7 cellular contexts compared by ENCODE assay signal in the genomic region with DNA sequence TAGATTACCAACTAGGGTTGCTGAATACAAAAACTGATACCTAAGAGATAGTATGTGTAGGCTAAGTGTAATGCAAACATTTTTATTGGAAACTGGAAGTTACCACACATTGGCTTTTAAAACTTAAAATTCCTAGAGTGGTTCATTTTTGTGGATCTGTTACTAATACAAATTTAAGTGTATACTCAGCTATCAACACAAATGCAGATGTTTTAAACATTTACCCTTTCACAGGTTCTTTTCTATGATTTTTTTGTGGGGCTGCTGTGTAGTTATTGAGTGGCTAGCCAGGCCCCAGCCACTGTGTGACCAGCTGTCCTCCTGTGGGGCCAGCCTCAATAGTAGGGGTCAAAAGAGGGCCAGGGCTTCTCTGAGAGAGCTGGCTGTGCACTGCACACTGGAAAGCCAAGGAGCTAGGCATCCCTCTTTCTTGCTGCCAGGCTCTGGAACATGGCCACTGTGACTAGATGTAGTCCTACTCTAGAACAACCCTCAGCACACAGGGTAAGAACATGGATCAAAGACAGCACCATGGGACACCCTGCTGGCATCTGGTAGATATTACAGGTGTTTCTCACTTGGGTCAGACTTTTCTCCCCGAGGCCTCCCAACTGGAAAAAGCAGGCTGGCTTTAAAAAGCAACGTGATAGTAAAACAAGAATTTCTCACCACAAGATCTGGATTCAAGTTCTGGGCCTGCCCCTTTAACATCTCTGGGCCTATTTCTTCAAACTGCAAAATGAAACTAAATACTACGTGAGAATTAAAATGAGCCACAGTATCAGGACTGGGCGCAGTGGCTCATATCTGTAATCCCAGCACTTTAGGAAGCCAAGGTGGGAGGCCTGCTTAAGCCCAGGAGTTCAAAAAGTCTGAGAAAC. TPM values are rescaled to one million over a fixed set of nuclear protein-coding genes. Genes with fewer than 3 reads are reported as not detected.
DNase-seq lines count a peak whose midpoint lies in the region; ATAC-seq and TF ChIP-seq lines count a peak whose summit lies in the region.

No MANE protein-coding gene starts in this region.

- no peaks in the 10 kb centered on the region for H3K9me3 Mint-ChIP-seq in activated CD4-positive, alpha-beta T cell treated with anti-CD3 and anti-CD28 coated beads, Interleukin-2, amount 10 ng/mL, durations not matched to agents 7 days and 5 days
- no peaks in the 10 kb centered on the region for H3K9me3 Mint-ChIP-seq in effector memory CD8-positive, alpha-beta T cell
- H3K9me3 Mint-ChIP-seq in stimulated activated naive B cell treated with anti-CD40 and anti-IgM and Interleukin-4, amounts not matched to agents 10 μg/mL and 1 μg/mL and 100 μg/mL, for 72 hours: no peaks in the 10 kb centered on the region

- H4K91ac ChIP-seq in mesenchymal stem cell (ENCODE audit: low read length): peak overlapping the region; percentile 45

- H2AFZ ChIP-seq in mesenchymal stem cell (ENCODE audit: low read depth, low read length): no peak overlapping the region

- H3K27me3 ChIP-seq in mesenchymal stem cell (ENCODE audit: control insufficient read depth in 1 of 2, insufficient read depth in 1 of 2, low read length in 2 of 2): no peaks in the 10 kb centered on the region

- H3K27ac Mint-ChIP-seq in activated CD4-positive, alpha-beta T cell treated with anti-CD3 and anti-CD28 coated beads, Interleukin-2, amount 10 ng/mL, durations not matched to agents 7 days and 5 days: no peak overlapping the region
- H3K27ac Mint-ChIP-seq in effector memory CD8-positive, alpha-beta T cell: peak overlapping the region; percentile 84 to 89
- H3K27ac Mint-ChIP-seq in stimulated activated naive B cell treated with anti-CD40 and anti-IgM and Interleukin-4, amounts not matched to agents 10 μg/mL and 1 μg/mL and 100 μg/mL, for 72 hours: peak overlapping the region; percentile 37

- no peaks in the 10 kb centered on the region for H3K27me3 Mint-ChIP-seq in activated CD4-positive, alpha-beta T cell treated with anti-CD3 and anti-CD28 coated beads, Interleukin-2, amount 10 ng/mL, durations not matched to agents 7 days and 5 days
- no peaks in the 10 kb centered on the region for H3K27me3 Mint-ChIP-seq in effector memory CD8-positive, alpha-beta T cell
- H3K27me3 Mint-ChIP-seq in stimulated activated naive B cell treated with anti-CD40 and anti-IgM and Interleukin-4, amounts not matched to agents 10 μg/mL and 1 μg/mL and 100 μg/mL, for 72 hours: no peaks in the 10 kb centered on the region

- peaks cover 37% of the 10 kb centered on the region for H3K36me3 Mint-ChIP-seq in activated CD4-positive, alpha-beta T cell treated with anti-CD3 and anti-CD28 coated beads, Interleukin-2, amount 10 ng/mL, durations not matched to agents 7 days and 5 days (ENCODE audit: low read depth)
- H3K36me3 Mint-ChIP-seq in effector memory CD8-positive, alpha-beta T cell (ENCODE audit: insufficient read depth): peaks cover 14% of the 10 kb centered on the region
- peaks cover 5 to 15% of the 10 kb centered on the region in 2 donors for H3K36me3 Mint-ChIP-seq in stimulated activated naive B cell treated with anti-CD40 and anti-IgM and Interleukin-4, amounts not matched to agents 10 μg/mL and 1 μg/mL and 100 μg/mL, for 72 hours

- peaks cover 4 to 40% of the 10 kb centered on the region in 2 experiments for H3K36me3 ChIP-seq in mesenchymal stem cell (ENCODE audit: control insufficient read depth in 1 of 2, insufficient read depth in 2 of 2, low read depth in 1 of 2, low read length in 2 of 2)

- in situ Hi-C loops in GM13977 (cut with MboI; ENCODE audit: low pct_unique_long_range_greater_than_20kb, low sequenced_read_pairs, unreplicated experiment): loop anchor here (10.0 kb wide), 1 partner anchor 101 kb away; no protein-coding TSS in a partner anchor

- H3K27ac ChIP-seq in mesenchymal stem cell (ENCODE audit: low read length, poor library complexity, severe bottlenecking): peak overlapping the region; percentile 8

- H3K4ac ChIP-seq in mesenchymal stem cell (ENCODE audit: low read depth in 1 of 2, low read length in 2 of 2): no peak overlapping the region

- peaks cover 65% of the 10 kb centered on the region for H3K4me1 Mint-ChIP-seq in activated CD4-positive, alpha-beta T cell treated with anti-CD3 and anti-CD28 coated beads, Interleukin-2, amount 10 ng/mL, durations not matched to agents 7 days and 5 days
- peaks cover 15 to 23% of the 10 kb centered on the region in 2 donors for H3K4me1 Mint-ChIP-seq in effector memory CD8-positive, alpha-beta T cell (ENCODE audit: low read depth in 2 of 2)
- H3K4me1 Mint-ChIP-seq in stimulated activated naive B cell treated with anti-CD40 and anti-IgM and Interleukin-4, amounts not matched to agents 10 μg/mL and 1 μg/mL and 100 μg/mL, for 72 hours: peaks cover 16 to 41% of the 10 kb centered on the region in 2 donors

- CTCF ChIA-PET in activated CD4-positive, alpha-beta T cell treated with anti-CD3 and anti-CD28 coated beads, Interleukin-2, amount 10 ng/mL, durations not matched to agents 7 days and 5 days (lab: Charles Lee): interaction anchor here (0.5 to 3.8 kb wide), 6 partner anchors 12 to 1165 kb away, joined by 3 to 15 read pairs (median 4); a partner anchor contains a TSS

- H2BK5ac ChIP-seq in mesenchymal stem cell (ENCODE audit: low read depth, low read length, poor library complexity, severe bottlenecking): no peak overlapping the region

- H3K4me3 ChIP-seq in mesenchymal stem cell (ENCODE audit: insufficient read depth in 1 of 2, low read depth in 1 of 2, low read length in 2 of 2): no peak overlapping the region

- DNase-seq in GM13977 (ENCODE audit: low spot score): peak; percentile 61
- peak; percentile 76 to 85 for DNase-seq in NCI-H526 (lab: John Stamatoyannopoulos, UW)
- DNase-seq in activated CD4-positive, alpha-beta T cell treated with anti-CD3 and anti-CD28 coated beads, Interleukin-2, amount 10 ng/mL, durations not matched to agents 7 days and 5 days: peak; percentile 62
- peak; percentile 44 to 55 (median 45) for DNase-seq in effector memory CD8-positive, alpha-beta T cell
- DNase-seq in mesenchymal stem cell: peak; percentile 88
- peak; percentile 44 for DNase-seq in stimulated activated naive B cell treated with anti-CD40 and anti-IgM and Interleukin-4, amounts not matched to agents 10 μg/mL and 1 μg/mL and 100 μg/mL, for 72 hours

- H2BK120ac ChIP-seq in mesenchymal stem cell (ENCODE audit: low read depth, low read length): no peak overlapping the region

- POLR2A ChIA-PET in activated CD4-positive, alpha-beta T cell treated with anti-CD3 and anti-CD28 coated beads, Interleukin-2, amount 10 ng/mL, durations not matched to agents 7 days and 5 days (lab: Charles Lee): interaction anchor here (1.8 kb wide), 1 partner anchor 12 kb away, joined by 8 read pairs; a partner anchor contains a TSS

- peak; percentile 62 for TF ChIP-seq CTCF in GM13977 (IDR thresholded peaks at IDR 0.05; ENCODE audit: extremely low read depth, insufficient read depth, missing control alignments)

- no peak overlapping the region for H4K8ac ChIP-seq in mesenchymal stem cell (ENCODE audit: low read length)

- peak overlapping the region in 1 of 2 experiments; percentile 76 for H3K18ac ChIP-seq in mesenchymal stem cell (ENCODE audit: low read depth in 1 of 2, low read length in 2 of 2)

- H3K4me2 ChIP-seq in mesenchymal stem cell (ENCODE audit: low read length, poor library complexity, severe bottlenecking): no peak overlapping the region

- peak overlapping the region; percentile 77 for H3K9ac ChIP-seq in mesenchymal stem cell (ENCODE audit: low read length)

- no peak overlapping the region for H3K23ac ChIP-seq in mesenchymal stem cell (ENCODE audit: low read length in 2 of 2)

- H3K4me3 Mint-ChIP-seq in activated CD4-positive, alpha-beta T cell treated with anti-CD3 and anti-CD28 coated beads, Interleukin-2, amount 10 ng/mL, durations not matched to agents 7 days and 5 days: peak overlapping the region; percentile 3
- H3K4me3 Mint-ChIP-seq in effector memory CD8-positive, alpha-beta T cell: peak overlapping the region; percentile 18 to 41
- H3K4me3 Mint-ChIP-seq in stimulated activated naive B cell treated with anti-CD40 and anti-IgM and Interleukin-4, amounts not matched to agents 10 μg/mL and 1 μg/mL and 100 μg/mL, for 72 hours: no peak overlapping the region

- peak overlapping the region; percentile 89 for H2AK5ac ChIP-seq in mesenchymal stem cell (ENCODE audit: low read length, severe bottlenecking)

- no peak overlapping the region for H2BK15ac ChIP-seq in mesenchymal stem cell (ENCODE audit: low read depth, poor library complexity, severe bottlenecking)

- no peak overlapping the region for H3K14ac ChIP-seq in mesenchymal stem cell (ENCODE audit: low read length in 2 of 2)

- peak; percentile 76 for ATAC-seq in HG03354 (IDR thresholded peaks at IDR 0.05; ENCODE audit: poor library complexity, severe bottlenecking, unreplicated experiment)
- peak; percentile 87 for ATAC-seq in effector memory CD8-positive, alpha-beta T cell (replicated peaks)
- peak; percentile 81 to 82 for ATAC-seq in stimulated activated naive B cell treated with anti-CD40 and anti-IgM and Interleukin-4, amounts not matched to agents 10 μg/mL and 1 μg/mL and 100 μg/mL, for 72 hours (replicated peaks)

- H3K4me1 ChIP-seq in mesenchymal stem cell (ENCODE audit: control insufficient read depth, insufficient read depth, low read depth, low read length): peaks cover 2% of the 10 kb centered on the region

- no peaks in the 10 kb centered on the region for H3K9me3 ChIP-seq in mesenchymal stem cell (ENCODE audit: control insufficient read depth, low read length)

- WGBS in mesenchymal stem cell: 55% methylated on average over 4 of the region's 4 CpGs

- H3K79me1 ChIP-seq in mesenchymal stem cell (replicated peaks; ENCODE audit: low read length, poor library complexity, severe bottlenecking): peaks cover 6% of the 10 kb centered on the region

- no peak overlapping the region for H2BK12ac ChIP-seq in mesenchymal stem cell (ENCODE audit: low read length in 2 of 2)

RNA-seq across cellular contexts. Expression of a gene that starts 7.3 kb away (rescaled TPM):
- total RNA-seq in activated CD4-positive, alpha-beta T cell treated with anti-CD3 and anti-CD28 coated beads, Interleukin-2, amount 10 ng/mL, durations not matched to agents 7 days and 5 days: 10 to 100 TPM; 46.7 to 52.0 TPM
- 45.1 TPM for polyA plus RNA-seq in mesenchymal stem cell (2013, experiment 1 of 2)
- 43.6 TPM for polyA plus RNA-seq in mesenchymal stem cell (2013, experiment 2 of 2)

RNA-seq across cellular contexts. Expression of a gene that starts 11.7 kb away (rescaled TPM):
- 100 to 1,000 TPM; 363 to 365 TPM for total RNA-seq in activated CD4-positive, alpha-beta T cell treated with anti-CD3 and anti-CD28 coated beads, Interleukin-2, amount 10 ng/mL, durations not matched to agents 7 days and 5 days
- 121 TPM for polyA plus RNA-seq in mesenchymal stem cell (2013, experiment 1 of 2)
- 123 TPM for polyA plus RNA-seq in mesenchymal stem cell (2013, experiment 2 of 2)

RNA-seq across cellular contexts. Expression of a gene that starts 40.1 kb away (rescaled TPM):
- under 1 TPM in 1 of 2 experiments, not detected in 1; 0.47 TPM for total RNA-seq in activated CD4-positive, alpha-beta T cell treated with anti-CD3 and anti-CD28 coated beads, Interleukin-2, amount 10 ng/mL, durations not matched to agents 7 days and 5 days
- polyA plus RNA-seq in mesenchymal stem cell (2013, experiment 1 of 2): 23.1 TPM
- 22.1 TPM for polyA plus RNA-seq in mesenchymal stem cell (2013, experiment 2 of 2)

Comparison
In these comparisons a context has a peak if more than half of its experiments do, and no peak if none do; other contexts are left out.
1. H3K4me3 Mint-ChIP-seq: peak in activated CD4-positive, alpha-beta T cell treated with anti-CD3 and anti-CD28 coated beads, Interleukin-2, amount 10 ng/mL, durations not matched to agents 7 days and 5 days (single experiment) and effector memory CD8-positive, alpha-beta T cell (2 of 2); none in stimulated activated naive B cell treated with anti-CD40 and anti-IgM and Interleukin-4, amounts not matched to agents 10 μg/mL and 1 μg/mL and 100 μg/mL, for 72 hours (0 of 2).
2. Peak in every context shown above with its lines, with median percentiles within 50 percentile points of each other: DNase-seq and ATAC-seq.